ENCODE assay signal across 1 cellular context in the genomic region with DNA sequence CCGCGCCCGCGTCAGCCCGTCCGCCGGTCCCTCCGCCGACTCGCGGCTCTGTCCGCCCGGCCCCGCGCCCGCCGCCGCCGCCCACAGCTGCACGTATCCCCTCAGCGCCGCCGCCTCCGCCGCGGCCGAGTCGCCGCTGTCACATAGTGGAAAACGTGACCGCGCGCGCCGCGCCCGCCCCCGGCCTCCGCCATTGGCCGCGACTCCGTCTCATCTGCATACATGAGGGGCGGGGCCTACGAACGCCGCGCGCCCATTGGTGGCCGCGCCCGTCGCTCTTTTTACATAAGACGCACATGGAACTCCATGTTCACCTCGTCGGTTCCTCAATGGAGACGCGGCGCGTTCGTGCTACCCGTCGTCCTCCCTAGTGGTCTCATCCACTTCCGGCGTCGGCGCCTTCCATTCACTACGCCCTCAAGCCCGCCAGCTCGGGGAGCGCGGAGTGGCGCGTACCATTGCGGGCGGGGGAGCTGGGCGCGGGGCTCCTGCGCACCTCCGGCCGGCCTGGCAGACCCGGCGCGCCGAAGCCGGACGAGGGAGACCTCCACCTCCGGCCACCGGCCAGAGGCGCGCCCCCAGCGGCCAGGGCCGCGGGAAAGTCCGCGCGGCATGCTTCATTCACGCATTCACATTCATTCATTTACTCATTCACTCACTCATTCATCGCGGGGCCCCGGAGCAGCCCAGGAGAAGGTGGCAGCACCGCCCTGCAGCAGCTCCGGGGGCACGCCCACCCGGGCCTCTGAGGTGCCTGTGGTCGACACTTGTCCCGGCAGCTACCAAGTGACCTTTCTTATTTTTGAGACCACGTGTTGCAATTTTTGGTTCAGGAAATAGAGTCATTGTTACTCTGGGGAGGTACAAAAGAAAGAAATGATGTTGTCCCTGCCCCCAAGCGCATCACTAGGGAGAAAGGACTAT.
TF ChIP-seq lines count a peak whose summit lies in the region.

No MANE protein-coding gene starts in this region.

TF ChIP-seq in HepG2, 621 proteins besides CTCF, POLR2A, EP300 and RAD21 (continued from another document and continues in another):
- TF ChIP-seq ETV6 (CRISPR knock-in tag; conservative IDR thresholded peaks at IDR 0.05) (peak; percentile 92), ZBTB21 (CRISPR knock-in tag; IDR thresholded peaks at IDR 0.05) (0 out of 2 replicates have a peak, but pooled peaks have one; percentile 22), ASH2L (IDR thresholded peaks at IDR 0.05; ENCODE audit: insufficient read length, low read depth, low read length) (peak; percentile 68), KDM1A (CRISPR knock-in tag; IDR thresholded peaks at IDR 0.05) (no peak), GLI4 (CRISPR knock-in tag; IDR thresholded peaks at IDR 0.05; ENCODE audit: borderline replicate concordance) (peak; percentile 37; the same call in 1 of the 2 replicates), NCOR1 (IDR thresholded peaks at IDR 0.05; ENCODE audit: borderline replicate concordance, low read length) (no peak; the same call in 1 of the 2 replicates), ZNF3 (CRISPR knock-in tag; IDR thresholded peaks at IDR 0.05) (no peak), ZBTB7A (CRISPR knock-in tag; IDR thresholded peaks at IDR 0.05) (peak; percentile 67; the same call in 1 of the 2 replicates), MAF1 (CRISPR knock-in tag; IDR thresholded peaks at IDR 0.05; ENCODE audit: borderline replicate concordance) (peak; percentile 42; the same call in 1 of the 2 replicates), ZSCAN9 (CRISPR knock-in tag; IDR thresholded peaks at IDR 0.05; ENCODE audit: borderline replicate concordance) (peak; percentile 75; the same call in 1 of the 2 replicates), ZMAT3 (CRISPR knock-in tag; conservative IDR thresholded peaks at IDR 0.05) (peak; percentile 94), SATB2 (CRISPR knock-in tag; IDR thresholded peaks at IDR 0.05) (no peak; the same call in 1 of the 2 replicates), POLR2G (IDR thresholded peaks at IDR 0.05; ENCODE audit: low read depth, low read length) (peak; percentile 77), ZFX (CRISPR knock-in tag; IDR thresholded peaks at IDR 0.05; ENCODE audit: low read depth) (peak; percentile 88), ZNF441 (CRISPR knock-in tag; IDR thresholded peaks at IDR 0.05; ENCODE audit: borderline replicate concordance) (peak; percentile 68; the same call in 1 of the 2 replicates), TSC22D2 (CRISPR knock-in tag; IDR thresholded peaks at IDR 0.05; ENCODE audit: borderline replicate concordance) (peak; percentile 69), GATAD2A (CRISPR knock-in tag; IDR thresholded peaks at IDR 0.05) (peak; percentile 49), RXRB (CRISPR knock-in tag; IDR thresholded peaks at IDR 0.05; ENCODE audit: borderline replicate concordance) (peak; percentile 79; the same call in 1 of the 2 replicates), CBFB (CRISPR knock-in tag; IDR thresholded peaks at IDR 0.05) (peak; percentile 92), IRF2 (CRISPR knock-in tag; IDR thresholded peaks at IDR 0.05) (peak; percentile 87), REPIN1 (CRISPR knock-in tag; IDR thresholded peaks at IDR 0.05; ENCODE audit: borderline replicate concordance, low read depth) (peak; percentile 69; the same call in 1 of the 2 replicates), HCFC1 (IDR thresholded peaks at IDR 0.05; ENCODE audit: low read depth, low read length) (peak; percentile 39; the same call in 1 of the 2 replicates), DNMT3B (CRISPR knock-in tag; conservative IDR thresholded peaks at IDR 0.05) (0 out of 2 replicates have a peak, but pooled peaks have one; percentile 63), SCMH1 (CRISPR knock-in tag; IDR thresholded peaks at IDR 0.05; ENCODE audit: borderline replicate concordance) (no peak), BCL6 (CRISPR knock-in tag; IDR thresholded peaks at IDR 0.05) (peak; percentile 67), ZNF263 (CRISPR knock-in tag; IDR thresholded peaks at IDR 0.05) (peak; percentile 81), ZNF468 (CRISPR knock-in tag; IDR thresholded peaks at IDR 0.05) (0 out of 2 replicates have a peak, but pooled peaks have one; percentile 36), MYNN (CRISPR knock-in tag; IDR thresholded peaks at IDR 0.05; ENCODE audit: low read depth) (peak; percentile 39; the same call in 1 of the 2 replicates), GABPB1 (CRISPR knock-in tag; IDR thresholded peaks at IDR 0.05) (peak; percentile 93), SRSF1 (optimal IDR thresholded peaks at IDR 0.05; ENCODE audit: low read depth, low read length) (peak; percentile 76), ATRX (CRISPR knock-in tag; IDR thresholded peaks at IDR 0.05; ENCODE audit: borderline replicate concordance) (no peak), ZNF878 (CRISPR knock-in tag; IDR thresholded peaks at IDR 0.05) (no peak), SSRP1 (CRISPR knock-in tag; IDR thresholded peaks at IDR 0.05) (0 out of 2 replicates have a peak, but pooled peaks have one; percentile 76), TBP (CRISPR knock-in tag; IDR thresholded peaks at IDR 0.05) (peak; percentile 20; the same call in 1 of the 2 replicates), AKAP8 (CRISPR knock-in tag; IDR thresholded peaks at IDR 0.05) (peak; percentile 38; the same call in 1 of the 2 replicates), NFIB (CRISPR knock-in tag; IDR thresholded peaks at IDR 0.05; ENCODE audit: borderline replicate concordance) (no peak), MIER3 (CRISPR knock-in tag; IDR thresholded peaks at IDR 0.05; ENCODE audit: borderline replicate concordance) (peak; percentile 72; the same call in 1 of the 2 replicates), NR1H2 (CRISPR knock-in tag; IDR thresholded peaks at IDR 0.05; ENCODE audit: borderline replicate concordance, low read depth) (no peak), SOX6 (IDR thresholded peaks at IDR 0.05) (no peak), SOX6 (CRISPR knock-in tag; IDR thresholded peaks at IDR 0.05) (peak; percentile 44; the same call in 1 of the 2 replicates), ZSCAN20 (CRISPR knock-in tag; IDR thresholded peaks at IDR 0.05; ENCODE audit: borderline replicate concordance) (peak; percentile 86; the same call in 1 of the 2 replicates), FOSL2 (CRISPR knock-in tag; IDR thresholded peaks at IDR 0.05) (peak; percentile 29; the same call in 1 of the 2 replicates), ZNF234 (CRISPR knock-in tag; conservative IDR thresholded peaks at IDR 0.05) (no peak)
- TF ChIP-seq, protein P1, sequence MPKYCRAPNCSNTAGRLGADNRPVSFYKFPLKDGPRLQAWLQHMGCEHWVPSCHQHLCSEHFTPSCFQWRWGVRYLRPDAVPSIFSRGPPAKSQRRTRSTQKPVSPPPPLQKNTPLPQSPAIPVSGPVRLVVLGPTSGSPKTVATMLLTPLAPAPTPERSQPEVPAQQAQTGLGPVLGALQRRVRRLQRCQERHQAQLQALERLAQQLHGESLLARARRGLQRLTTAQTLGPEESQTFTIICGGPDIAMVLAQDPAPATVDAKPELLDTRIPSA (CRISPR knock-in tag; IDR thresholded peaks at IDR 0.05; ENCODE audit: borderline replicate concordance) = peak; percentile 80
- TF ChIP-seq, protein P2, sequence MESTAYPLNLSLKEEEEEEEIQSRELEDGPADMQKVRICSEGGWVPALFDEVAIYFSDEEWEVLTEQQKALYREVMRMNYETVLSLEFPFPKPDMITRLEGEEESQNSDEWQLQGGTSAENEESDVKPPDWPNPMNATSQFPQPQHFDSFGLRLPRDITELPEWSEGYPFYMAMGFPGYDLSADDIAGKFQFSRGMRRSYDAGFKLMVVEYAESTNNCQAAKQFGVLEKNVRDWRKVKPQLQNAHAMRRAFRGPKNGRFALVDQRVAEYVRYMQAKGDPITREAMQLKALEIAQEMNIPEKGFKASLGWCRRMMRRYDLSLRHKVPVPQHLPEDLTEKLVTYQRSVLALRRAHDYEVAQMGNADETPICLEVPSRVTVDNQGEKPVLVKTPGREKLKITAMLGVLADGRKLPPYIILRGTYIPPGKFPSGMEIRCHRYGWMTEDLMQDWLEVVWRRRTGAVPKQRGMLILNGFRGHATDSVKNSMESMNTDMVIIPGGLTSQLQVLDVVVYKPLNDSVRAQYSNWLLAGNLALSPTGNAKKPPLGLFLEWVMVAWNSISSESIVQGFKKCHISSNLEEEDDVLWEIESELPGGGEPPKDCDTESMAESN (CRISPR knock-in tag; conservative IDR thresholded peaks at IDR 0.05) = peak; percentile 73; the same call in 1 of the 2 replicates
- TF ChIP-seq, protein P3, sequence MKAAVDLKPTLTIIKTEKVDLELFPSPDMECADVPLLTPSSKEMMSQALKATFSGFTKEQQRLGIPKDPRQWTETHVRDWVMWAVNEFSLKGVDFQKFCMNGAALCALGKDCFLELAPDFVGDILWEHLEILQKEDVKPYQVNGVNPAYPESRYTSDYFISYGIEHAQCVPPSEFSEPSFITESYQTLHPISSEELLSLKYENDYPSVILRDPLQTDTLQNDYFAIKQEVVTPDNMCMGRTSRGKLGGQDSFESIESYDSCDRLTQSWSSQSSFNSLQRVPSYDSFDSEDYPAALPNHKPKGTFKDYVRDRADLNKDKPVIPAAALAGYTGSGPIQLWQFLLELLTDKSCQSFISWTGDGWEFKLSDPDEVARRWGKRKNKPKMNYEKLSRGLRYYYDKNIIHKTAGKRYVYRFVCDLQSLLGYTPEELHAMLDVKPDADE (CRISPR knock-in tag; IDR thresholded peaks at IDR 0.05) = 0 out of 2 replicates have a peak, but pooled peaks have one; percentile 25
- TF ChIP-seq, protein P4, sequence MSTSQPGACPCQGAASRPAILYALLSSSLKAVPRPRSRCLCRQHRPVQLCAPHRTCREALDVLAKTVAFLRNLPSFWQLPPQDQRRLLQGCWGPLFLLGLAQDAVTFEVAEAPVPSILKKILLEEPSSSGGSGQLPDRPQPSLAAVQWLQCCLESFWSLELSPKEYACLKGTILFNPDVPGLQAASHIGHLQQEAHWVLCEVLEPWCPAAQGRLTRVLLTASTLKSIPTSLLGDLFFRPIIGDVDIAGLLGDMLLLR (CRISPR knock-in tag; IDR thresholded peaks at IDR 0.05) = peak; percentile 79; the same call in 1 of the 2 replicates
- TF ChIP-seq, protein P5, sequence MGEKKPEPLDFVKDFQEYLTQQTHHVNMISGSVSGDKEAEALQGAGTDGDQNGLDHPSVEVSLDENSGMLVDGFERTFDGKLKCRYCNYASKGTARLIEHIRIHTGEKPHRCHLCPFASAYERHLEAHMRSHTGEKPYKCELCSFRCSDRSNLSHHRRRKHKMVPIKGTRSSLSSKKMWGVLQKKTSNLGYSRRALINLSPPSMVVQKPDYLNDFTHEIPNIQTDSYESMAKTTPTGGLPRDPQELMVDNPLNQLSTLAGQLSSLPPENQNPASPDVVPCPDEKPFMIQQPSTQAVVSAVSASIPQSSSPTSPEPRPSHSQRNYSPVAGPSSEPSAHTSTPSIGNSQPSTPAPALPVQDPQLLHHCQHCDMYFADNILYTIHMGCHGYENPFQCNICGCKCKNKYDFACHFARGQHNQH (CRISPR knock-in tag; IDR thresholded peaks at IDR 0.05) = peak; percentile 62; the same call in 1 of the 2 replicates
- TF ChIP-seq, protein P6, sequence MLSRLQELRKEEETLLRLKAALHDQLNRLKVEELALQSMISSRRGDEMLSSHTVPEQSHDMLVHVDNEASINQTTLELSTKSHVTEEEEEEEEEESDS (CRISPR knock-in tag; IDR thresholded peaks at IDR 0.05; ENCODE audit: borderline replicate concordance) = no peak; the same call in 1 of the 2 replicates
- TF ChIP-seq, protein P7, sequence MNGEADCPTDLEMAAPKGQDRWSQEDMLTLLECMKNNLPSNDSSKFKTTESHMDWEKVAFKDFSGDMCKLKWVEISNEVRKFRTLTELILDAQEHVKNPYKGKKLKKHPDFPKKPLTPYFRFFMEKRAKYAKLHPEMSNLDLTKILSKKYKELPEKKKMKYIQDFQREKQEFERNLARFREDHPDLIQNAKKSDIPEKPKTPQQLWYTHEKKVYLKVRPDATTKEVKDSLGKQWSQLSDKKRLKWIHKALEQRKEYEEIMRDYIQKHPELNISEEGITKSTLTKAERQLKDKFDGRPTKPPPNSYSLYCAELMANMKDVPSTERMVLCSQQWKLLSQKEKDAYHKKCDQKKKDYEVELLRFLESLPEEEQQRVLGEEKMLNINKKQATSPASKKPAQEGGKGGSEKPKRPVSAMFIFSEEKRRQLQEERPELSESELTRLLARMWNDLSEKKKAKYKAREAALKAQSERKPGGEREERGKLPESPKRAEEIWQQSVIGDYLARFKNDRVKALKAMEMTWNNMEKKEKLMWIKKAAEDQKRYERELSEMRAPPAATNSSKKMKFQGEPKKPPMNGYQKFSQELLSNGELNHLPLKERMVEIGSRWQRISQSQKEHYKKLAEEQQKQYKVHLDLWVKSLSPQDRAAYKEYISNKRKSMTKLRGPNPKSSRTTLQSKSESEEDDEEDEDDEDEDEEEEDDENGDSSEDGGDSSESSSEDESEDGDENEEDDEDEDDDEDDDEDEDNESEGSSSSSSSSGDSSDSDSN (CRISPR knock-in tag; IDR thresholded peaks at IDR 0.05) = peak; percentile 85
- TF ChIP-seq, protein P8, sequence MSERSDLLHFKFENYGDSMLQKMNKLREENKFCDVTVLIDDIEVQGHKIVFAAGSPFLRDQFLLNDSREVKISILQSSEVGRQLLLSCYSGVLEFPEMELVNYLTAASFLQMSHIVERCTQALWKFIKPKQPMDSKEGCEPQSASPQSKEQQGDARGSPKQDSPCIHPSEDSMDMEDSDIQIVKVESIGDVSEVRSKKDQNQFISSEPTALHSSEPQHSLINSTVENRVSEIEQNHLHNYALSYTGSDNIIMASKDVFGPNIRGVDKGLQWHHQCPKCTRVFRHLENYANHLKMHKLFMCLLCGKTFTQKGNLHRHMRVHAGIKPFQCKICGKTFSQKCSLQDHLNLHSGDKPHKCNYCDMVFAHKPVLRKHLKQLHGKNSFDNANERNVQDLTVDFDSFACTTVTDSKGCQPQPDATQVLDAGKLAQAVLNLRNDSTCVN (CRISPR knock-in tag; IDR thresholded peaks at IDR 0.05; ENCODE audit: borderline replicate concordance) = peak; percentile 88
- TF ChIP-seq, protein P9, sequence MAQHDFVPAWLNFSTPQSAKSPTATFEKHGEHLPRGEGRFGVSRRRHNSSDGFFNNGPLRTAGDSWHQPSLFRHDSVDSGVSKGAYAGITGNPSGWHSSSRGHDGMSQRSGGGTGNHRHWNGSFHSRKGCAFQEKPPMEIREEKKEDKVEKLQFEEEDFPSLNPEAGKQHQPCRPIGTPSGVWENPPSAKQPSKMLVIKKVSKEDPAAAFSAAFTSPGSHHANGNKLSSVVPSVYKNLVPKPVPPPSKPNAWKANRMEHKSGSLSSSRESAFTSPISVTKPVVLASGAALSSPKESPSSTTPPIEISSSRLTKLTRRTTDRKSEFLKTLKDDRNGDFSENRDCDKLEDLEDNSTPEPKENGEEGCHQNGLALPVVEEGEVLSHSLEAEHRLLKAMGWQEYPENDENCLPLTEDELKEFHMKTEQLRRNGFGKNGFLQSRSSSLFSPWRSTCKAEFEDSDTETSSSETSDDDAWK (CRISPR knock-in tag; IDR thresholded peaks at IDR 0.05) = no peak
- TF ChIP-seq, protein P10, sequence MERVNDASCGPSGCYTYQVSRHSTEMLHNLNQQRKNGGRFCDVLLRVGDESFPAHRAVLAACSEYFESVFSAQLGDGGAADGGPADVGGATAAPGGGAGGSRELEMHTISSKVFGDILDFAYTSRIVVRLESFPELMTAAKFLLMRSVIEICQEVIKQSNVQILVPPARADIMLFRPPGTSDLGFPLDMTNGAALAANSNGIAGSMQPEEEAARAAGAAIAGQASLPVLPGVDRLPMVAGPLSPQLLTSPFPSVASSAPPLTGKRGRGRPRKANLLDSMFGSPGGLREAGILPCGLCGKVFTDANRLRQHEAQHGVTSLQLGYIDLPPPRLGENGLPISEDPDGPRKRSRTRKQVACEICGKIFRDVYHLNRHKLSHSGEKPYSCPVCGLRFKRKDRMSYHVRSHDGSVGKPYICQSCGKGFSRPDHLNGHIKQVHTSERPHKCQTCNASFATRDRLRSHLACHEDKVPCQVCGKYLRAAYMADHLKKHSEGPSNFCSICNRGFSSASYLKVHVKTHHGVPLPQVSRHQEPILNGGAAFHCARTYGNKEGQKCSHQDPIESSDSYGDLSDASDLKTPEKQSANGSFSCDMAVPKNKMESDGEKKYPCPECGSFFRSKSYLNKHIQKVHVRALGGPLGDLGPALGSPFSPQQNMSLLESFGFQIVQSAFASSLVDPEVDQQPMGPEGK (CRISPR knock-in tag; IDR thresholded peaks at IDR 0.05) = peak; percentile 5
